In the genomic region with DNA sequence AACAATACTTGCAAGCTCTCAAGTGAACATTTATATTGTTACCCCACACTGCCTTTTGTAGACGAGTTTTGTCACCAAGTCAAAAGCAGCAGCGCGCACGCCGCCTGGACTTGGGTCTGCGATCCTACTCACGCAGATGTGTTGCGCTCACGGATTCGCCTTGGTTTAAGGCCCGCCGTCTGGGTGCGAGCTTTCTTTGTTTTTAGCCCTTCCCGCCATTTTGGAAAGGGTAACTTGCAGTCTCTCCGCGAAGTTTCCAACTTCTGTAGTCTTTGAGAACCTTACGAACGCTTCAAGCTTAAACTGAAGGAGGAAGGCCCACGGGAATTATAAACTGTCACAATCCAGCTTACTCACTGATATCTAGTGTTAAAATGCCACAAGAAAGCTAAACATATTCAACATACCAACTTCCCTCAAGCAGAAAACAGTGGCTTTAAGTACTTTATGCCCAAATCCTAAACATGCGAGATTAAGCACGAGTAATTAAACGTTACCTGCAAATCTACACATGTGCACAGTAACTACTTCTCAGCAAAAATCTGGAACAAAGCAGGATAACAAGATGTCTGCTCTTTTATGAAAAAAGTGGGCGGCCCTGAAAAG, we compare ENCODE assay signal across 8 cellular contexts.
DNase-seq lines count a peak whose midpoint lies in the region; ATAC-seq and TF ChIP-seq lines count a peak whose summit lies in the region.

No MANE protein-coding gene starts in this region.

- TF ChIP-seq CTCF in DOHH2 (IDR thresholded peaks at IDR 0.05; ENCODE audit: low read depth, low read length, poor library complexity, severe bottlenecking) (no peak), dorsolateral prefrontal cortex (IDR thresholded peaks at IDR 0.05 in 54 of 56, conservative IDR thresholded peaks at IDR 0.05 in 2 of 56; ENCODE audit: low read depth in 1 of 56, partially characterized antibody in 56 of 56) (no peak)

- peak overlapping the region; percentile 100 for H3K27ac Mint-ChIP-seq in memory B cell
- peak overlapping the region; percentile 94 to 100 for H3K27ac Mint-ChIP-seq in stimulated activated naive CD8-positive, alpha-beta T cell treated with anti-CD3 and anti-CD28 coated beads, Interleukin-15, amount 100 ng/mL, for 72 hours

- H4K20me1 ChIP-seq in DOHH2 (ENCODE audit: control insufficient read depth, insufficient read depth, low read depth, low read length) = no peaks in the 10 kb centered on the region

- H3K27me3 ChIP-seq in DOHH2 (ENCODE audit: control insufficient read depth, low read length) (no peaks in the 10 kb centered on the region), dorsolateral prefrontal cortex (no peaks in the 10 kb centered on the region)

- peak; percentile 86 for DNase-seq in NAMALWA (ENCODE audit: low spot score)
- peak; percentile 43 for DNase-seq in activated CD4-positive, alpha-beta T cell treated with anti-CD3 and anti-CD28 coated beads for 1 hour
- DNase-seq in dorsolateral prefrontal cortex = peak in 4 of 10 donors; percentile 37 to 45 (median 43)
- peak; percentile 44 to 53 for DNase-seq in memory B cell (ENCODE audit: low spot score in 2 of 2)
- peak; percentile 67 to 73 for DNase-seq in stimulated activated naive CD8-positive, alpha-beta T cell treated with anti-CD3 and anti-CD28 coated beads, Interleukin-15, amount 100 ng/mL, for 72 hours
- no peak for DNase-seq in UCSD-AML1 (lab: John Stamatoyannopoulos, UW; ENCODE audit: unreplicated experiment)
- DNase-seq in NCI-H1048 (lab: John Stamatoyannopoulos, UW) = no peak

- H3K4me1 Mint-ChIP-seq in memory B cell = peaks cover 10% of the 10 kb centered on the region
- H3K4me1 Mint-ChIP-seq in stimulated activated naive CD8-positive, alpha-beta T cell treated with anti-CD3 and anti-CD28 coated beads, Interleukin-15, amount 100 ng/mL, for 72 hours = peaks cover 35% of the 10 kb centered on the region

- H3K9me3 ChIP-seq in DOHH2 (ENCODE audit: control insufficient read depth, insufficient read depth, low read length) = peaks cover 17% of the 10 kb centered on the region

- H3K27ac ChIP-seq in DOHH2 (ENCODE audit: low read depth, low read length) = peak overlapping the region; percentile 93
- H3K27ac ChIP-seq in dorsolateral prefrontal cortex = peak overlapping the region in 58 of 59 donors; percentile 51 to 96 (median 90)

- H3K4me3 ChIP-seq in DOHH2 (ENCODE audit: low read length) (peak overlapping the region; percentile 82), dorsolateral prefrontal cortex (peak overlapping the region; percentile 54 to 99 (median 80))

- peaks cover 25% of the 10 kb centered on the region for H3K4me1 ChIP-seq in DOHH2 (ENCODE audit: control insufficient read depth, low read length)

- peaks cover 11% of the 10 kb centered on the region; the same call in 1 of the 2 replicates for H3K36me3 ChIP-seq in DOHH2 (ENCODE audit: control insufficient read depth, low read length)

- peaks cover 10% of the 10 kb centered on the region for H3K36me3 Mint-ChIP-seq in memory B cell

- ATAC-seq in memory B cell (ENCODE audit: low read depth) = peak; percentile 18
- ATAC-seq in stimulated activated naive CD8-positive, alpha-beta T cell treated with anti-CD3 and anti-CD28 coated beads, Interleukin-15, amount 100 ng/mL, for 72 hours = peak; percentile 27

- H3K79me2 ChIP-seq in DOHH2 (ENCODE audit: control insufficient read depth, low read length) = no peaks in the 10 kb centered on the region

- peaks cover 3% of the 10 kb centered on the region for H3K9me3 Mint-ChIP-seq in memory B cell
- H3K9me3 Mint-ChIP-seq in stimulated activated naive CD8-positive, alpha-beta T cell treated with anti-CD3 and anti-CD28 coated beads, Interleukin-15, amount 100 ng/mL, for 72 hours = peaks cover 0 to 14% of the 10 kb centered on the region in 2 donors

- peaks cover 21% of the 10 kb centered on the region for H3F3A ChIP-seq in DOHH2 (ENCODE audit: control insufficient read depth, insufficient read depth)

- intact Hi-C loops in dorsolateral prefrontal cortex (cut with DNase I) = loop anchor here (5.0 to 10.0 kb wide), 3 partner anchors 67 to 1610 kb away; a partner anchor contains a TSS

- H3K27me3 Mint-ChIP-seq in memory B cell = no peaks in the 10 kb centered on the region
- H3K27me3 Mint-ChIP-seq in stimulated activated naive CD8-positive, alpha-beta T cell treated with anti-CD3 and anti-CD28 coated beads, Interleukin-15, amount 100 ng/mL, for 72 hours = no peaks in the 10 kb centered on the region

- no peaks in the 10 kb centered on the region for H3K9me2 ChIP-seq in DOHH2 (replicated peaks; ENCODE audit: control insufficient read depth, low read length)

- peak overlapping the region; percentile 87 for H3K4me2 ChIP-seq in DOHH2 (ENCODE audit: low read length)

- peak overlapping the region; percentile 87 for H3K4me3 Mint-ChIP-seq in memory B cell
- peak overlapping the region; percentile 82 to 91 for H3K4me3 Mint-ChIP-seq in stimulated activated naive CD8-positive, alpha-beta T cell treated with anti-CD3 and anti-CD28 coated beads, Interleukin-15, amount 100 ng/mL, for 72 hours

Comparison
In these comparisons a context has a peak if more than half of its experiments do, and no peak if none do; other contexts are left out.
1. DNase-seq: peak in NAMALWA (single experiment), activated CD4-positive, alpha-beta T cell treated with anti-CD3 and anti-CD28 coated beads for 1 hour (single experiment), memory B cell (2 of 2) and stimulated activated naive CD8-positive, alpha-beta T cell treated with anti-CD3 and anti-CD28 coated beads, Interleukin-15, amount 100 ng/mL, for 72 hours (2 of 2); none in UCSD-AML1 (single experiment) and NCI-H1048 (single experiment).